ENCODE assay signal across 20 cellular contexts in genomic region chr6:63558270-63558669, GRCh38. TPM values are rescaled to one million over a fixed set of nuclear protein-coding genes. Genes with fewer than 3 reads are reported as not detected.
DNase-seq lines count a peak whose midpoint lies in the region; ATAC-seq, FAIRE-seq and TF ChIP-seq lines count a peak whose summit lies in the region.
"Had no signal": no experiment of that assay in that cellular context is flagged by ENCODE, and none has a peak within 500 bp of the region (broad histone marks: within the 10 kb centered on the region; RNA-seq: fewer than 3 reads in every experiment).

No MANE protein-coding gene starts in this region.

- H3K9me3 Mint-ChIP-seq in activated naive CD8-positive, alpha-beta T cell treated with anti-CD3 and anti-CD28 coated beads, Interleukin-2, amount 50 U/mL, for 24 hours, result no peaks in the 10 kb centered on the region
- no peaks in the 10 kb centered on the region for H3K9me3 Mint-ChIP-seq in HFFc6
- H3K9me3 Mint-ChIP-seq: activated B cell treated with CpG ODN at 0.5 μM for 24 hours; activated naive CD4-positive, alpha-beta T cell treated with anti-CD3 and anti-CD28 coated beads for 36 hours had no signal

- H3K27ac ChIP-seq in HepG2 (ENCODE audit: extremely low read length, insufficient read depth, low read length), result no peak overlapping the region
- H3K27ac ChIP-seq in right lobe of liver, result no peak overlapping the region

- H3K4me3 Mint-ChIP-seq in activated naive CD8-positive, alpha-beta T cell treated with anti-CD3 and anti-CD28 coated beads, Interleukin-2, amount 50 U/mL, for 24 hours, result no peak overlapping the region
- no peak overlapping the region for H3K4me3 Mint-ChIP-seq in HFFc6
- H3K4me3 Mint-ChIP-seq: activated B cell treated with CpG ODN at 0.5 μM for 24 hours; activated naive CD4-positive, alpha-beta T cell treated with anti-CD3 and anti-CD28 coated beads for 36 hours; CD4-positive, CD25-positive, alpha-beta regulatory T cell had no signal

- no peak for ATAC-seq in HepG2
- no peak for ATAC-seq in right lobe of liver
- ATAC-seq in GM21786 (IDR thresholded peaks at IDR 0.05; ENCODE audit: unreplicated experiment), result peak; percentile 64
- ATAC-seq in HG03064 (IDR thresholded peaks at IDR 0.05; ENCODE audit: low read depth, unreplicated experiment), result peak; percentile 56
- no peak for ATAC-seq in activated naive CD8-positive, alpha-beta T cell treated with anti-CD3 and anti-CD28 coated beads, Interleukin-2, amount 50 U/mL, for 24 hours
- ATAC-seq: esophagus mucosa had no signal

- in situ Hi-C loops in HepG2 (cut with HindIII; ENCODE audit: extremely low pct_ligation_motif_present, low pct_unique_long_range_greater_than_20kb), result no loop called here

- no peak for FAIRE-seq in HepG2 (lab: Jason Lieb, UNC)
- FAIRE-seq: H54 had no signal

- DNase-seq in HepG2 (ENCODE audit: low spot score) (no peak), right lobe of liver (no peak), NCI-H226 (no peak), NCI-H524 treated with DMSO at 0.1 percent for 48 hours (lab: John Stamatoyannopoulos, UW) (no peak), HFFc6 (no peak)
- DNase-seq in activated naive CD8-positive, alpha-beta T cell treated with anti-CD3 and anti-CD28 coated beads, Interleukin-2, amount 50 U/mL, for 24 hours, result no peak
- DNase-seq: 8988T; activated B cell treated with CpG ODN at 0.5 μM for 24 hours; activated naive CD4-positive, alpha-beta T cell treated with anti-CD3 and anti-CD28 coated beads for 36 hours; CD4-positive, CD25-positive, alpha-beta regulatory T cell; dermis blood vessel endothelial cell; DMS79 treated with DMSO at 0.1 percent for 48 hours; NCI-H187 treated with DMSO at 0.1 percent for 48 hours; NCI-H748 treated with DMSO at 0.1 percent for 48 hours; stimulated activated naive CD4-positive, alpha-beta T cell treated with Interleukin-2 at 50 U/mL for 16 hours; T-helper 1 cell had no signal

- H3K4me3 ChIP-seq in HepG2 (replicated peaks in 1 of 3; ENCODE audit: insufficient read depth in 1 of 3, low read depth in 2 of 3, low read length in 3 of 3), result no peak overlapping the region
- H3K4me3 ChIP-seq in right lobe of liver, result no peak overlapping the region

- CTCF ChIA-PET in HepG2 (lab: Yijun Ruan, JAX; ENCODE audit: low intra/inter-chr PET ratio, low total read pairs), result no interaction called here

- TF ChIP-seq EP300 in HepG2 (IDR thresholded peaks at IDR 0.05; ENCODE audit: low read depth in 2 of 2, low read length in 2 of 2), result no peak
- no peak for TF ChIP-seq EP300 in HepG2 (CRISPR knock-in tag; IDR thresholded peaks at IDR 0.05; ENCODE audit: borderline replicate concordance)

- no peak overlapping the region for H3K27ac Mint-ChIP-seq in activated naive CD8-positive, alpha-beta T cell treated with anti-CD3 and anti-CD28 coated beads, Interleukin-2, amount 50 U/mL, for 24 hours
- no peak overlapping the region for H3K27ac Mint-ChIP-seq in HFFc6
- H3K27ac Mint-ChIP-seq: activated B cell treated with CpG ODN at 0.5 μM for 24 hours; activated naive CD4-positive, alpha-beta T cell treated with anti-CD3 and anti-CD28 coated beads for 36 hours had no signal

- TF ChIP-seq POLR2A in HepG2 (IDR thresholded peaks at IDR 0.05; ENCODE audit: insufficient read depth in 1 of 2, low read depth in 2 of 2, low read length in 2 of 2) (no peak), right lobe of liver (IDR thresholded peaks at IDR 0.05) (no peak)

- H3K9ac ChIP-seq in HepG2 (ENCODE audit: insufficient read depth, low read depth, low read length), result no peak overlapping the region

- H3K27me3 Mint-ChIP-seq in activated naive CD8-positive, alpha-beta T cell treated with anti-CD3 and anti-CD28 coated beads, Interleukin-2, amount 50 U/mL, for 24 hours, result peaks cover 8% of the 10 kb centered on the region
- peaks cover 2% of the 10 kb centered on the region; the same call in 1 of the 2 replicates for H3K27me3 Mint-ChIP-seq in HFFc6 (ENCODE audit: insufficient read depth)

- H3K79me2 ChIP-seq in HepG2 (ENCODE audit: insufficient read depth, low read length), result peaks cover 92% of the 10 kb centered on the region

- peaks cover 71% of the 10 kb centered on the region for H3K4me1 ChIP-seq in HepG2 (ENCODE audit: insufficient read depth, low read length)
- peaks cover 0 to 15% (median 6%) of the 10 kb centered on the region in 4 donors for H3K4me1 ChIP-seq in right lobe of liver

- H3K36me3 Mint-ChIP-seq in activated naive CD8-positive, alpha-beta T cell treated with anti-CD3 and anti-CD28 coated beads, Interleukin-2, amount 50 U/mL, for 24 hours (ENCODE audit: low read depth), result no peaks in the 10 kb centered on the region
- H3K36me3 Mint-ChIP-seq in HFFc6 (ENCODE audit: low read depth), result no peaks in the 10 kb centered on the region
- H3K36me3 Mint-ChIP-seq: CD4-positive, CD25-positive, alpha-beta regulatory T cell had no signal

- H3K27me3 ChIP-seq in HepG2 (ENCODE audit: control insufficient read depth in 1 of 2, insufficient read depth in 2 of 2, low read length in 2 of 2), result no peaks in the 10 kb centered on the region
- no peaks in the 10 kb centered on the region for H3K27me3 ChIP-seq in right lobe of liver

- intact Hi-C loops in HepG2 (cut with micrococcal nuclease; ENCODE audit: unreplicated experiment) (no loop called here), right lobe of liver (cut with DNase I) (no loop called here)

- no peak for TF ChIP-seq RAD21 in HepG2 (CRISPR knock-in tag; IDR thresholded peaks at IDR 0.05)

- no peaks in the 10 kb centered on the region for H3K4me1 Mint-ChIP-seq in activated naive CD8-positive, alpha-beta T cell treated with anti-CD3 and anti-CD28 coated beads, Interleukin-2, amount 50 U/mL, for 24 hours
- peaks cover 6% of the 10 kb centered on the region for H3K4me1 Mint-ChIP-seq in HFFc6 (ENCODE audit: low read depth)
- H3K4me1 Mint-ChIP-seq: activated B cell treated with CpG ODN at 0.5 μM for 24 hours had no signal

- TF ChIP-seq CTCF in HepG2 (CRISPR knock-in tag; IDR thresholded peaks at IDR 0.05), result no peak
- no peak for TF ChIP-seq CTCF in right lobe of liver (IDR thresholded peaks at IDR 0.05)
- TF ChIP-seq CTCF in HFFc6 (IDR thresholded peaks at IDR 0.05), result no peak

- H3K9me3 ChIP-seq in HepG2 (ENCODE audit: low read length) (no peaks in the 10 kb centered on the region), right lobe of liver (no peaks in the 10 kb centered on the region)

- POLR2A ChIA-PET in HepG2 (lab: Yijun Ruan, JAX), result no interaction called here

- no TSS peak for BruUV-seq in HepG2 (replicated peaks; lab: Mats Ljungman, UMichigan)

- H3K36me3 ChIP-seq in HepG2 (replicated peaks in 1 of 2; ENCODE audit: control insufficient read depth in 1 of 2, insufficient read depth in 2 of 2, low read length in 2 of 2) (peaks cover 4 to 14% of the 10 kb centered on the region in 2 experiments), right lobe of liver (no peaks in the 10 kb centered on the region)

- H4K20me1 ChIP-seq in HepG2 (ENCODE audit: insufficient read depth, low read length), result no peaks in the 10 kb centered on the region

- no peak overlapping the region for H3K4me2 ChIP-seq in HepG2 (ENCODE audit: low read depth, low read length)

- H2AFZ ChIP-seq in HepG2 (ENCODE audit: low read length), result no peak overlapping the region

RNA-seq across cellular contexts. Expression of gene PTP4A1, which starts 14.0 kb away (rescaled TPM):
- total RNA-seq in HepG2 (2016; rRNA removed; fragmentation: Illumina TruSeq; extraction: Trizol) (376 and 681 TPM in 2 replicates), right lobe of liver (100 to 1,000 TPM; 147 to 342 (median 225) TPM)
- total RNA-seq in HepG2 (2016; cell fraction: cytosol; rRNA removed; fragmentation: Illumina TruSeq; extraction: Trizol; ENCODE audit: low read depth), result 72.5 and 82.8 TPM in 2 replicates
- total RNA-seq in HepG2 (2016; cell fraction: insoluble cytoplasmic fraction; rRNA removed; fragmentation: Illumina TruSeq; extraction: Trizol), result 381 and 654 TPM in 2 replicates
- total RNA-seq in HepG2 (2016; cell fraction: membrane; rRNA removed; fragmentation: Illumina TruSeq; extraction: Trizol), result 431 TPM in 2 replicates
- total RNA-seq in HepG2 (2016; cell fraction: nucleus; rRNA removed; fragmentation: Illumina TruSeq; extraction: Trizol), result 336 and 365 TPM in 2 replicates
- polyA plus RNA-seq in HepG2 (2011; rRNA removed), result 127 and 141 TPM in 2 replicates
- 61.2 and 126 TPM in 2 replicates for polyA plus RNA-seq in HepG2 (2011; cell fraction: cytosol; rRNA removed)
- polyA plus RNA-seq in HepG2 (2011; cell fraction: nucleus; rRNA removed), result 48.0 and 68.5 TPM in 2 replicates
- 273 TPM in 2 replicates for polyA plus RNA-seq in HepG2 (2012)
- 53.9 and 75.2 TPM in 2 replicates for polyA plus RNA-seq in HepG2 (2016; cell fraction: cytosol; fragmentation: Illumina TruSeq; extraction: Trizol; ENCODE audit: low read depth)
- polyA plus RNA-seq in HepG2 (2016; cell fraction: insoluble cytoplasmic fraction; fragmentation: Illumina TruSeq; extraction: Trizol; ENCODE audit: low read depth), result 710 and 726 TPM in 2 replicates
- 254 and 286 TPM in 2 replicates for polyA plus RNA-seq in HepG2 (2016; cell fraction: membrane; fragmentation: Illumina TruSeq; extraction: Trizol; ENCODE audit: low read depth)
- 411 and 435 TPM in 2 replicates for polyA plus RNA-seq in HepG2 (2016; cell fraction: nucleus; fragmentation: Illumina TruSeq; extraction: Trizol; ENCODE audit: insufficient read depth, low read depth)
- polyA minus RNA-seq in HepG2 (2011; rRNA and poly(A)+ RNA removed; ENCODE audit: low replicate concordance), result 36.0 and 84.0 TPM in 2 replicates
- 187 and 229 TPM in 2 replicates for polyA minus RNA-seq in HepG2 (2011; cell fraction: cytosol; rRNA and poly(A)+ RNA removed)
- 195 and 232 TPM in 2 replicates for polyA minus RNA-seq in HepG2 (2011; cell fraction: nucleus; rRNA and poly(A)+ RNA removed)
- total RNA-seq in HFFc6 (2021; fragmentation: NEBNext Ultra II Directional; extraction: Animal tissue kit (Norgen Biotek cat#: 25700)), result 100 to 1,000 TPM in 3 of 6 experiments, 10 to 100 TPM in 3; 86.1 to 109 (median 98.0) TPM

Comparison
In these comparisons a context has a peak if more than half of its experiments do, and no peak if none do; other contexts are left out.
1. ATAC-seq: peak in GM21786 (single experiment) and HG03064 (single experiment); none in HepG2 (single experiment), right lobe of liver (0 of 4) and activated naive CD8-positive, alpha-beta T cell treated with anti-CD3 and anti-CD28 coated beads, Interleukin-2, amount 50 U/mL, for 24 hours (single experiment).